ENCODE assay signal across 10 cellular contexts in genomic region chr14:76268013-76268376, GRCh38.
A peak's percentile ranks its signal among the peaks of the same experiment; 100 is the strongest.
DNase-seq lines count a peak whose midpoint lies in the region; ATAC-seq, FAIRE-seq and TF ChIP-seq lines count a peak whose summit lies in the region.
"Had no signal": no experiment of that assay in that cellular context is flagged by ENCODE, and none has a peak within 500 bp of the region (broad histone marks: within the 10 kb centered on the region; RNA-seq: fewer than 3 reads in every experiment).

No MANE protein-coding gene starts in this region.

- H3K36me3 ChIP-seq in HUES6 (ENCODE audit: control insufficient read depth, insufficient read depth, low read length) (no peaks in the 10 kb centered on the region), lower lobe of right lung (no peaks in the 10 kb centered on the region), thoracic aorta (no peaks in the 10 kb centered on the region)

- H3K27ac ChIP-seq in HUES6 (ENCODE audit: low read depth, low read length) (no peak overlapping the region), dorsolateral prefrontal cortex (no peak overlapping the region), lower lobe of right lung (no peak overlapping the region), thoracic aorta (no peak overlapping the region)

- FAIRE-seq in H54 (lab: Jason Lieb, UNC), result no peak
- FAIRE-seq: GM19239 had no signal

- no peak for DNase-seq in dorsolateral prefrontal cortex
- no peak for DNase-seq in lower lobe of right lung
- DNase-seq in thoracic aorta (ENCODE audit: low spot score), result no peak
- no peak for DNase-seq in SIG-M5 (lab: John Stamatoyannopoulos, UW)
- DNase-seq in C1 segment of cervical spinal cord (lab: John Stamatoyannopoulos, UW), result no peak
- DNase-seq in H54 (ENCODE audit: insufficient read length, low spot score), result no peak
- no peak for DNase-seq in DMS79 treated with DMSO at 0.1 percent for 48 hours (lab: John Stamatoyannopoulos, UW)
- DNase-seq: GDM1 had no signal

- ATAC-seq in lower lobe of right lung (peak in 1 of 2 donors; percentile 55), thoracic aorta (ENCODE audit: insufficient number of reproducible peaks, low FRiP score, low read depth) (no peak)

- no peak overlapping the region for H3K9ac ChIP-seq in HUES6 (ENCODE audit: low read length)

- TF ChIP-seq POLR2A in H54 (IDR thresholded peaks at IDR 0.05; ENCODE audit: low read depth, low read length), result no peak

- TF ChIP-seq CTCF in dorsolateral prefrontal cortex (IDR thresholded peaks at IDR 0.05 in 54 of 56, conservative IDR thresholded peaks at IDR 0.05 in 2 of 56; ENCODE audit: low read depth in 1 of 56, partially characterized antibody in 56 of 56), result peak in 1 of 56 donors; percentile 0
- TF ChIP-seq CTCF in lower lobe of right lung (IDR thresholded peaks at IDR 0.05), result no peak
- TF ChIP-seq CTCF in thoracic aorta (IDR thresholded peaks at IDR 0.05), result no peak

- H3K4me1 ChIP-seq in HUES6 (ENCODE audit: control insufficient read depth, insufficient read depth, low read length) (peaks cover 3% of the 10 kb centered on the region; the same call in 1 of the 2 replicates), lower lobe of right lung (no peaks in the 10 kb centered on the region), thoracic aorta (ENCODE audit: control insufficient read depth in 1 of 2, low read depth in 2 of 2) (peaks cover 3 to 5% of the 10 kb centered on the region in 2 donors)

- intact Hi-C loops in dorsolateral prefrontal cortex (cut with DNase I) (no loop called here), lower lobe of right lung (cut with DNase I) (no loop called here)

- H3K27me3 ChIP-seq in HUES6 (ENCODE audit: control insufficient read depth, insufficient read depth, low read length) (peaks cover 11% of the 10 kb centered on the region), dorsolateral prefrontal cortex (peaks cover 0 to 16% (median 0%) of the 10 kb centered on the region in 45 donors), lower lobe of right lung (ENCODE audit: low read depth) (peaks cover 5% of the 10 kb centered on the region), thoracic aorta (replicated peaks; ENCODE audit: insufficient read depth) (no peaks in the 10 kb centered on the region)

- peak overlapping the region; percentile 42 for H3K4me3 ChIP-seq in HUES6 (ENCODE audit: low read depth, low read length)
- H3K4me3 ChIP-seq in dorsolateral prefrontal cortex, result peak overlapping the region; percentile 24 to 71 (median 52)
- peak overlapping the region; percentile 50 for H3K4me3 ChIP-seq in lower lobe of right lung
- peak overlapping the region; percentile 78 for H3K4me3 ChIP-seq in thoracic aorta

- no peaks in the 10 kb centered on the region for H3K9me3 ChIP-seq in HUES6 (ENCODE audit: control insufficient read depth, insufficient read depth, low read depth, low read length)
- H3K9me3 ChIP-seq in lower lobe of right lung, result no peaks in the 10 kb centered on the region
- no peaks in the 10 kb centered on the region for H3K9me3 ChIP-seq in thoracic aorta
